Comparison of ENCODE assay signal across 15 cellular contexts in genomic region chr17:1565860-1566259, GRCh38. TPM values are rescaled to one million over a fixed set of nuclear protein-coding genes. Genes with fewer than 3 reads are reported as not detected.
DNase-seq lines count a peak whose midpoint lies in the region; ATAC-seq and TF ChIP-seq lines count a peak whose summit lies in the region.
"Had no signal": no experiment of that assay in that cellular context is flagged by ENCODE, and none has a peak within 500 bp of the region (broad histone marks: within the 10 kb centered on the region; RNA-seq: fewer than 3 reads in every experiment).

No MANE protein-coding gene starts in this region.

- no peaks in the 10 kb centered on the region for H3K9me3 Mint-ChIP-seq in activated T-cell treated with anti-CD3 and anti-CD28 coated beads, Interleukin-2, amount 50 U/mL, for 24 hours
- H3K9me3 Mint-ChIP-seq in activated T-helper 1 cell treated with anti-CD3 and anti-CD28 coated beads, Interleukin-12 subunit alpha, Interleukin-12 subunit beta, Interleukin-2, Interleukin-4 antibody, amounts not matched to agents 30 ng/mL and 10 ng/mL and 1 ng/mL, durations not matched to agents 14 hours and 24 hours and 36 hours: no peaks in the 10 kb centered on the region
- H3K9me3 Mint-ChIP-seq in neural crest cell: no peaks in the 10 kb centered on the region
- H3K9me3 Mint-ChIP-seq: CD8-positive, alpha-beta T cell had no signal

- H3K27ac Mint-ChIP-seq in activated T-cell treated with anti-CD3 and anti-CD28 coated beads, Interleukin-2, amount 50 U/mL, for 24 hours: peak overlapping the region; percentile 7
- no peak overlapping the region for H3K27ac Mint-ChIP-seq in activated T-helper 1 cell treated with anti-CD3 and anti-CD28 coated beads, Interleukin-12 subunit alpha, Interleukin-12 subunit beta, Interleukin-2, Interleukin-4 antibody, amounts not matched to agents 30 ng/mL and 10 ng/mL and 1 ng/mL, durations not matched to agents 14 hours and 24 hours and 36 hours
- no peak overlapping the region for H3K27ac Mint-ChIP-seq in neural crest cell (ENCODE audit: unreplicated experiment)

- ATAC-seq in DND-41 (ENCODE audit: insufficient read depth, low read depth) (no peak), GM18909 (IDR thresholded peaks at IDR 0.05; ENCODE audit: poor library complexity, unreplicated experiment) (no peak)
- ATAC-seq: CD8-positive, alpha-beta T cell had no signal

- intact Hi-C loops in activated T-helper 1 cell treated with anti-CD3 and anti-CD28 coated beads, Interleukin-12 subunit alpha, Interleukin-12 subunit beta, Interleukin-2, Interleukin-4 antibody, amounts not matched to agents 30 ng/mL and 10 ng/mL and 1 ng/mL, durations not matched to agents 14 hours and 24 hours and 36 hours (cut with micrococcal nuclease): no loop called here

- H3K27ac ChIP-seq in DND-41 (ENCODE audit: low read length) (peak overlapping the region; percentile 66), smooth muscle cell (ENCODE audit: low read depth) (no peak overlapping the region)
- H3K27ac ChIP-seq: KMS-11 had no signal

- H3K9ac ChIP-seq in DND-41 (ENCODE audit: low read depth, low read length) (no peak overlapping the region), smooth muscle cell (ENCODE audit: low read depth) (no peak overlapping the region)
- H3K9ac ChIP-seq: KMS-11 had no signal

- H3K4me3 ChIP-seq in DND-41 (ENCODE audit: low read depth in 1 of 2, low read length in 2 of 2) (no peak overlapping the region), smooth muscle cell (no peak overlapping the region)

- H3K36me3 ChIP-seq in DND-41 (ENCODE audit: insufficient read depth, low read length): 0 out of 2 replicates have a peak, but pooled peaks cover under 1% of the 10 kb centered on the region
- no peaks in the 10 kb centered on the region for H3K36me3 ChIP-seq in smooth muscle cell (ENCODE audit: low read depth)

- peaks cover 36% of the 10 kb centered on the region for H3K4me1 Mint-ChIP-seq in activated T-cell treated with anti-CD3 and anti-CD28 coated beads, Interleukin-2, amount 50 U/mL, for 24 hours (ENCODE audit: low read depth)
- peaks cover 40% of the 10 kb centered on the region for H3K4me1 Mint-ChIP-seq in activated T-helper 1 cell treated with anti-CD3 and anti-CD28 coated beads, Interleukin-12 subunit alpha, Interleukin-12 subunit beta, Interleukin-2, Interleukin-4 antibody, amounts not matched to agents 30 ng/mL and 10 ng/mL and 1 ng/mL, durations not matched to agents 14 hours and 24 hours and 36 hours (ENCODE audit: low read depth)
- H3K4me1 Mint-ChIP-seq in neural crest cell: peaks cover 20% of the 10 kb centered on the region

- H4K20me1 ChIP-seq in DND-41 (ENCODE audit: insufficient read depth, low read length) (peaks cover 12% of the 10 kb centered on the region), smooth muscle cell (ENCODE audit: low read depth) (peaks cover 12% of the 10 kb centered on the region)

- no peak overlapping the region for H3K4me2 ChIP-seq in DND-41 (ENCODE audit: insufficient read depth, low read length)
- no peak overlapping the region for H3K4me2 ChIP-seq in smooth muscle cell
- H3K4me2 ChIP-seq: KMS-11 had no signal

- H3K9me3 ChIP-seq in DND-41 (ENCODE audit: insufficient read depth, low read length, severe bottlenecking): no peaks in the 10 kb centered on the region
- no peaks in the 10 kb centered on the region for H3K9me3 ChIP-seq in smooth muscle cell (replicated peaks; ENCODE audit: low read depth)

- H3F3A ChIP-seq in smooth muscle cell (ENCODE audit: low read depth): no peaks in the 10 kb centered on the region

- H2AFZ ChIP-seq in DND-41 (ENCODE audit: low read depth, low read length): no peak overlapping the region
- H2AFZ ChIP-seq in smooth muscle cell (ENCODE audit: low read depth): no peak overlapping the region

- H3K79me2 ChIP-seq in DND-41 (ENCODE audit: insufficient read depth, low read length) (peaks cover 20% of the 10 kb centered on the region), smooth muscle cell (ENCODE audit: low read depth) (peaks cover 14% of the 10 kb centered on the region)

- H3K27me3 ChIP-seq in DND-41 (ENCODE audit: insufficient read depth, low read length, poor library complexity) (no peaks in the 10 kb centered on the region), smooth muscle cell (ENCODE audit: low read depth) (no peaks in the 10 kb centered on the region)

- TF ChIP-seq CTCF in DND-41 (IDR thresholded peaks at IDR 0.05; ENCODE audit: borderline replicate concordance, extremely low read depth, low read length, poor library complexity, severe bottlenecking) (no peak), neural crest cell (conservative IDR thresholded peaks at IDR 0.05) (no peak), smooth muscle cell (IDR thresholded peaks at IDR 0.05; ENCODE audit: borderline replicate concordance, insufficient read depth, poor library complexity, severe bottlenecking) (no peak)

- peaks cover 8% of the 10 kb centered on the region for H3K36me3 Mint-ChIP-seq in activated T-cell treated with anti-CD3 and anti-CD28 coated beads, Interleukin-2, amount 50 U/mL, for 24 hours (ENCODE audit: low read depth)
- H3K36me3 Mint-ChIP-seq in activated T-helper 1 cell treated with anti-CD3 and anti-CD28 coated beads, Interleukin-12 subunit alpha, Interleukin-12 subunit beta, Interleukin-2, Interleukin-4 antibody, amounts not matched to agents 30 ng/mL and 10 ng/mL and 1 ng/mL, durations not matched to agents 14 hours and 24 hours and 36 hours (ENCODE audit: low read depth): peaks cover 9% of the 10 kb centered on the region
- H3K36me3 Mint-ChIP-seq in neural crest cell (ENCODE audit: low read depth): no peaks in the 10 kb centered on the region
- H3K36me3 Mint-ChIP-seq: CD8-positive, alpha-beta T cell had no signal

- 93% methylated on average over 6 of the region's 6 CpGs for WGBS in smooth muscle cell (ENCODE audit: low lambda C conversion rate)

- no peaks in the 10 kb centered on the region for H3K27me3 Mint-ChIP-seq in activated T-cell treated with anti-CD3 and anti-CD28 coated beads, Interleukin-2, amount 50 U/mL, for 24 hours
- peaks cover 14% of the 10 kb centered on the region for H3K27me3 Mint-ChIP-seq in activated T-helper 1 cell treated with anti-CD3 and anti-CD28 coated beads, Interleukin-12 subunit alpha, Interleukin-12 subunit beta, Interleukin-2, Interleukin-4 antibody, amounts not matched to agents 30 ng/mL and 10 ng/mL and 1 ng/mL, durations not matched to agents 14 hours and 24 hours and 36 hours (ENCODE audit: insufficient read depth)
- H3K27me3 Mint-ChIP-seq in neural crest cell (ENCODE audit: low read depth): peaks cover 6% of the 10 kb centered on the region

- DNase-seq in activated T-cell treated with anti-CD3 and anti-CD28 coated beads, Interleukin-2, amount 50 U/mL, for 24 hours: no peak
- no peak for DNase-seq in activated T-cell treated with anti-CD3 and anti-CD28 coated beads, Interleukin-2, amount 50 U/mL, for 48 hours
- no peak for DNase-seq in DND-41
- no peak for DNase-seq in activated T-helper 1 cell treated with anti-CD3 and anti-CD28 coated beads, Interleukin-12 subunit alpha, Interleukin-12 subunit beta, Interleukin-2, Interleukin-4 antibody, amounts not matched to agents 30 ng/mL and 10 ng/mL and 1 ng/mL, durations not matched to agents 14 hours and 24 hours and 36 hours (ENCODE audit: low spot score)
- no peak for DNase-seq in neural crest cell (ENCODE audit: low read depth, low spot score)
- DNase-seq in smooth muscle cell (lab: John Stamatoyannopoulos, UW; ENCODE audit: unreplicated experiment): no peak
- no peak for DNase-seq in NCI-H510A treated with DMSO at 0.1 percent for 48 hours (lab: John Stamatoyannopoulos, UW)
- DNase-seq: CD8-positive, alpha-beta T cell; H9; MM.1S; NCI-H2029; NCI-H2171 treated with DMSO at 0.1 percent for 48 hours; SHP77 treated with DMSO at 0.1 percent for 48 hours had no signal

- no peak overlapping the region for H3K4me3 Mint-ChIP-seq in activated T-cell treated with anti-CD3 and anti-CD28 coated beads, Interleukin-2, amount 50 U/mL, for 24 hours
- peak overlapping the region; percentile 1 for H3K4me3 Mint-ChIP-seq in activated T-helper 1 cell treated with anti-CD3 and anti-CD28 coated beads, Interleukin-12 subunit alpha, Interleukin-12 subunit beta, Interleukin-2, Interleukin-4 antibody, amounts not matched to agents 30 ng/mL and 10 ng/mL and 1 ng/mL, durations not matched to agents 14 hours and 24 hours and 36 hours
- peak overlapping the region; percentile 31 for H3K4me3 Mint-ChIP-seq in neural crest cell
- H3K4me3 Mint-ChIP-seq: H9 had no signal

- H3K4me1 ChIP-seq in DND-41 (ENCODE audit: insufficient read depth, low read length) (peaks cover 53% of the 10 kb centered on the region), smooth muscle cell (ENCODE audit: low read depth) (peaks cover 7% of the 10 kb centered on the region)

RNA-seq across cellular contexts. Expression of gene PITPNA, which starts 3.3 kb away (rescaled TPM):
- 72.7 and 74.2 TPM in 2 replicates for total RNA-seq in activated T-helper 1 cell treated with anti-CD3 and anti-CD28 coated beads, Interleukin-12 subunit alpha, Interleukin-12 subunit beta, Interleukin-2, Interleukin-4 antibody, amounts not matched to agents 30 ng/mL and 10 ng/mL and 1 ng/mL, durations not matched to agents 14 hours and 24 hours and 36 hours
- total RNA-seq in neural crest cell: 80.8 and 86.8 TPM in 2 replicates
- 14.4 and 26.9 TPM in 2 replicates for total RNA-seq in smooth muscle cell
- 42.7 and 47.2 TPM in 2 replicates for polyA plus RNA-seq in smooth muscle cell

RNA-seq across cellular contexts. Expression of gene INPP5K, which starts 49.4 kb away (rescaled TPM):
- total RNA-seq in activated T-helper 1 cell treated with anti-CD3 and anti-CD28 coated beads, Interleukin-12 subunit alpha, Interleukin-12 subunit beta, Interleukin-2, Interleukin-4 antibody, amounts not matched to agents 30 ng/mL and 10 ng/mL and 1 ng/mL, durations not matched to agents 14 hours and 24 hours and 36 hours: 23.9 and 24.7 TPM in 2 replicates
- total RNA-seq in neural crest cell: 19.4 and 20.0 TPM in 2 replicates
- 12.6 and 32.3 TPM in 2 replicates for total RNA-seq in smooth muscle cell
- polyA plus RNA-seq in smooth muscle cell: 9.6 and 19.7 TPM in 2 replicates
